Comparison of ENCODE assay signal across 1 cellular context in the genomic region with DNA sequence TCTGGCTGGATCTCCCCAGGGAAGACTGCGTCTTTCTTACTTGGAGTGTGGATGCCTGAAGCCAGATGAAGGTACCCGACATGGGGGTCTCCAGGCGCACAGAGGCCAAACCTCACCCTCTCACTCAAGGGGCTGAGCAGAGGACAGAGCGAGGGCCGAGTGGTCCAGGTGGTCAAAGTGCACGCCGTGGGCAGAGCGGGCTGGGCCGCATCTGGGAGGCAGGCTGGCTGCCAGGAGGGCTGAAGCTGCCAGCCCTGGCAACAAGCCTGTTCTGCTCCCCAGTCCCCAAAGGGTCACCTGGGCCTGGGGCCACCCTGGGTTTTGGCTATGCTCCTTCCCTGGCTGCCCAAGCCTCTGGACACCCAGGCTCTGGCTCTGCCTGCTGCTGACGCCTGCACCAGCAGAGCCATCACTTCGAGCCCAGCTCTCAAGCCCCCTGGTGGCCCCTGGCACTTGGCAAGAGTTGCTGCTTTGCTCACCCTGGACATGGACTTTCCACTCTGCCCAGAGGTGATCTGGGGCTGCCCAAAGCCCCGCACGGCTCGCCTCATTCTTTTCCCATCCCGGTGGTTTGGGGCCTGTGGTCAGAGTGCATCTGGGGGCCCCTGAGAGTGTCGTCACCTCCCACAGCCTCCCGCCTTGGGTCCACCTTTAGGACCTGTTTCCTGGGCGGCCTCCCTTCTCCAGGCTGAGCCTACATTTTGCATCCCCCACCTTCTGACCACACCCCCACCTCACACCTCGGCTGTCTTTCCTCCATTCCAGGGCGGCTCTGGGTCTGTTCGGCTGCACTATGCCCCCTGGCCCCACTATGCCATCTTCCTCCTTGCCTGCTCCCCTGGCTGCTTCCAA.
TF ChIP-seq lines count a peak whose summit lies in the region.

No MANE protein-coding gene starts in this region.

TF ChIP-seq in GM23338, 12 proteins besides CTCF, POLR2A, EP300 and RAD21:
- no peak for TF ChIP-seq EZH2phosphoT487 (IDR thresholded peaks at IDR 0.05; ENCODE audit: unreplicated experiment)
- TF ChIP-seq ZNF462 (CRISPR knock-in tag; IDR thresholded peaks at IDR 0.05), result no peak
- TF ChIP-seq, protein P1, sequence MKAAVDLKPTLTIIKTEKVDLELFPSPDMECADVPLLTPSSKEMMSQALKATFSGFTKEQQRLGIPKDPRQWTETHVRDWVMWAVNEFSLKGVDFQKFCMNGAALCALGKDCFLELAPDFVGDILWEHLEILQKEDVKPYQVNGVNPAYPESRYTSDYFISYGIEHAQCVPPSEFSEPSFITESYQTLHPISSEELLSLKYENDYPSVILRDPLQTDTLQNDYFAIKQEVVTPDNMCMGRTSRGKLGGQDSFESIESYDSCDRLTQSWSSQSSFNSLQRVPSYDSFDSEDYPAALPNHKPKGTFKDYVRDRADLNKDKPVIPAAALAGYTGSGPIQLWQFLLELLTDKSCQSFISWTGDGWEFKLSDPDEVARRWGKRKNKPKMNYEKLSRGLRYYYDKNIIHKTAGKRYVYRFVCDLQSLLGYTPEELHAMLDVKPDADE (IDR thresholded peaks at IDR 0.05), result no peak
- TF ChIP-seq EZH2 (IDR thresholded peaks at IDR 0.05; ENCODE audit: low read depth, unreplicated experiment), result no peak
- TF ChIP-seq ZNF114 (CRISPR knock-in tag; IDR thresholded peaks at IDR 0.05), result no peak
- no peak for TF ChIP-seq CREB1 (CRISPR knock-in tag; IDR thresholded peaks at IDR 0.05; ENCODE audit: low read depth)
- no peak for TF ChIP-seq JUNB (IDR thresholded peaks at IDR 0.05; ENCODE audit: unreplicated experiment)
- no peak for TF ChIP-seq ZNF331 (CRISPR knock-in tag; IDR thresholded peaks at IDR 0.05; ENCODE audit: low read depth)
- TF ChIP-seq NANOG (IDR thresholded peaks at IDR 0.05; ENCODE audit: borderline replicate concordance), result no peak
- TF ChIP-seq REST (IDR thresholded peaks at IDR 0.05; ENCODE audit: unreplicated experiment), result no peak
- no peak for TF ChIP-seq POLR2AphosphoS5 (IDR thresholded peaks at IDR 0.05; ENCODE audit: low read depth)
- TF ChIP-seq STAT1 (IDR thresholded peaks at IDR 0.05; ENCODE audit: unreplicated experiment), result no peak
